22 cellular contexts compared by ENCODE assay signal in the genomic region with DNA sequence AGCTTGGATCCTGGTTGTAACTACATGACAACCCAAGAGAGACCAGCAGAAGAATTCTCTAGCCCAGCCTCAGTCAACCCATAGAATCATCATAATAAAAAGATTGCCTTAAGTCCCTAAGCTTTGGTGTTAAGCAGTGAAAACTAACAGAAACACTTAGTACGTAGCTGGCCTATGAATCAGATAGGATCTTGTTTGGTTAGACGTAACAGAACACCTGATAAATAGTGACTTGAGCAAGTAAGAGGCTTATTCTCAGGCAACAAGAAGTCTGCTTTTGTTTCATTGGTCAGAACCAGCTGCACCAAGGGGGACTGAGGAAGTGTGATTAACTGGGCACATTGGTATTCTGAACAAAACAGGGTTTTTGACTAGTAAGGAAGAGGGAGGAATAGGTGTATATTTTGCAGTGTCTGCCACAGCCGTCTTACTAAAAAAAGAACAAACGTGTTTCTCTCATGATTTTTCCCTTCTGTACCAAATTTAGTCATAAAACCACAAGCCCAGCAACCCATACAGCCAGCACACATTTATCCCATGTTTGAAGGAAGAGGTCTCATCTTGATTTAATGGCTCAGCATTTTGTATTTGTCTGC. TPM values are rescaled to one million over a fixed set of nuclear protein-coding genes. Genes with fewer than 3 reads are reported as not detected.
A peak's percentile ranks its signal among the peaks of the same experiment; 100 is the strongest.
DNase-seq lines count a peak whose midpoint lies in the region; ATAC-seq and TF ChIP-seq lines count a peak whose summit lies in the region.
"Had no signal": no experiment of that assay in that cellular context is flagged by ENCODE, and none has a peak within 500 bp of the region (broad histone marks: within the 10 kb centered on the region; RNA-seq: fewer than 3 reads in every experiment).

No MANE protein-coding gene starts in this region.

- H2BK20ac ChIP-seq in IMR-90 (ENCODE audit: low read depth, low read length), result no peak overlapping the region

- TF ChIP-seq CTCF in activated CD8-positive, alpha-beta T cell treated with anti-CD3 and anti-CD28 coated beads for 36 hours (IDR thresholded peaks at IDR 0.05), result no peak
- no peak for TF ChIP-seq CTCF in IMR-90 (conservative IDR thresholded peaks at IDR 0.05; ENCODE audit: low read depth, low read length)
- no peak for TF ChIP-seq CTCF in retinal pigment epithelial cell (conservative IDR thresholded peaks at IDR 0.05; ENCODE audit: low read depth, low read length)
- TF ChIP-seq CTCF in spleen (IDR thresholded peaks at IDR 0.05 in 8 of 11, conservative IDR thresholded peaks at IDR 0.05 in 3 of 11), result no peak
- no peak for TF ChIP-seq CTCF in Peyer's patch (IDR thresholded peaks at IDR 0.05)

- BruUV-seq in IMR-90 (replicated peaks; lab: Mats Ljungman, UMichigan), result no TSS peak

- whole genome bisulfite sequencing in IMR-90 (ENCODE audit: extremely low coverage in 2 of 2, insufficient read length in 1 of 2), 2 experiments, result 50% methylated on average over 1 of the region's 4 CpGs; no CpG with 5 or more reads in 1 of the 2 experiments
- 39 to 54% (median 49%) methylated on average over 4 of the region's 4 CpGs for WGBS in spleen, 5 donors

- POLR2A ChIA-PET in activated CD8-positive, alpha-beta T cell treated with anti-CD3 and anti-CD28 coated beads for 36 hours (lab: Charles Lee), result no interaction called here
- POLR2A ChIA-PET in activated CD8-positive, alpha-beta T cell treated with anti-CD3 and anti-CD28 coated beads, Interleukin-2, amount 10 ng/mL, durations not matched to agents 7 days and 5 days (lab: Charles Lee), result no interaction called here
- POLR2A ChIA-PET in IMR-90 (lab: Charles Lee; ENCODE audit: unreplicated experiment), result interaction anchor here (0.6 kb wide), 1 partner anchor 27 kb away, joined by 4 read pairs; no protein-coding TSS in a partner anchor

- no peaks in the 10 kb centered on the region for H3K9me3 Mint-ChIP-seq in activated CD8-positive, alpha-beta T cell treated with anti-CD3 and anti-CD28 coated beads for 36 hours
- no peaks in the 10 kb centered on the region for H3K9me3 Mint-ChIP-seq in activated CD8-positive, alpha-beta T cell treated with anti-CD3 and anti-CD28 coated beads, Interleukin-2, amount 10 ng/mL, durations not matched to agents 7 days and 5 days (ENCODE audit: insufficient read depth)

- no peak overlapping the region for H3K27ac Mint-ChIP-seq in activated CD8-positive, alpha-beta T cell treated with anti-CD3 and anti-CD28 coated beads for 36 hours
- no peak overlapping the region for H3K27ac Mint-ChIP-seq in activated CD8-positive, alpha-beta T cell treated with anti-CD3 and anti-CD28 coated beads, Interleukin-2, amount 10 ng/mL, durations not matched to agents 7 days and 5 days

- no peak overlapping the region for H2AK9ac ChIP-seq in IMR-90 (replicated peaks; ENCODE audit: low read depth, low read length, poor library complexity)

- no peaks in the 10 kb centered on the region for H4K20me1 ChIP-seq in IMR-90 (ENCODE audit: insufficient read depth, low read length)

- CTCF ChIA-PET in activated CD8-positive, alpha-beta T cell treated with anti-CD3 and anti-CD28 coated beads for 36 hours (lab: Charles Lee), result interaction anchor here (0.9 to 1.1 kb wide), 2 partner anchors 19 to 48 kb away, joined by 3 read pairs; no protein-coding TSS in a partner anchor
- CTCF ChIA-PET in activated CD8-positive, alpha-beta T cell treated with anti-CD3 and anti-CD28 coated beads, Interleukin-2, amount 10 ng/mL, durations not matched to agents 7 days and 5 days (lab: Charles Lee), result interaction anchor here (0.8 kb wide), 1 partner anchor 48 kb away, joined by 3 read pairs; no protein-coding TSS in a partner anchor
- CTCF ChIA-PET in IMR-90 (lab: Yijun Ruan, JAX), result no interaction called here

- no peaks in the 10 kb centered on the region for H3K9me1 ChIP-seq in IMR-90 (ENCODE audit: insufficient read depth, low read length)

- H3K27ac ChIP-seq in IMR-90 (ENCODE audit: insufficient read depth, low read length), result no peak overlapping the region
- H3K27ac ChIP-seq in spleen, result no peak overlapping the region
- no peak overlapping the region for H3K27ac ChIP-seq in Peyer's patch
- H3K27ac ChIP-seq: ascending aorta, gastrocnemius medialis, SJCRH30, VCaP had no signal

- TF ChIP-seq POLR2A in IMR-90 (IDR thresholded peaks at IDR 0.05; ENCODE audit: low read depth, low read length), result no peak
- TF ChIP-seq POLR2A in spleen (IDR thresholded peaks at IDR 0.05), result no peak
- no peak for TF ChIP-seq POLR2A in Peyer's patch (IDR thresholded peaks at IDR 0.05)

- no peak overlapping the region for H2AK5ac ChIP-seq in IMR-90 (ENCODE audit: low read depth, low read length)

- peaks cover 21% of the 10 kb centered on the region for H3K4me1 Mint-ChIP-seq in activated CD8-positive, alpha-beta T cell treated with anti-CD3 and anti-CD28 coated beads for 36 hours (ENCODE audit: low read depth)
- peaks cover 26% of the 10 kb centered on the region for H3K4me1 Mint-ChIP-seq in activated CD8-positive, alpha-beta T cell treated with anti-CD3 and anti-CD28 coated beads, Interleukin-2, amount 10 ng/mL, durations not matched to agents 7 days and 5 days (ENCODE audit: low read depth)

- H3K36me3 ChIP-seq in IMR-90 (ENCODE audit: control insufficient read depth, insufficient read depth, low read length) (no peaks in the 10 kb centered on the region), spleen (no peaks in the 10 kb centered on the region), Peyer's patch (no peaks in the 10 kb centered on the region)
- H3K36me3 ChIP-seq: ascending aorta, gastrocnemius medialis, SJCRH30 had no signal

- peaks cover 66% of the 10 kb centered on the region for H3K27me3 ChIP-seq in IMR-90 (ENCODE audit: control insufficient read depth, insufficient read depth, low read length)
- H3K27me3 ChIP-seq in spleen (replicated peaks in 1 of 7), result no peaks in the 10 kb centered on the region
- H3K27me3 ChIP-seq in Peyer's patch, result no peaks in the 10 kb centered on the region
- H3K27me3 ChIP-seq: ascending aorta, gastrocnemius medialis, SJCRH30 had no signal

- no peak overlapping the region for H4K5ac ChIP-seq in IMR-90 (ENCODE audit: low read depth, low read length)

- H3K9ac ChIP-seq in IMR-90 (ENCODE audit: low read depth, low read length), result no peak overlapping the region

- H3K27me3 Mint-ChIP-seq in activated CD8-positive, alpha-beta T cell treated with anti-CD3 and anti-CD28 coated beads for 36 hours, result no peaks in the 10 kb centered on the region
- peaks cover 24% of the 10 kb centered on the region for H3K27me3 Mint-ChIP-seq in activated CD8-positive, alpha-beta T cell treated with anti-CD3 and anti-CD28 coated beads, Interleukin-2, amount 10 ng/mL, durations not matched to agents 7 days and 5 days (ENCODE audit: low read depth)

- H3K4ac ChIP-seq in IMR-90 (ENCODE audit: low read depth, low read length), result no peak overlapping the region

- no peak overlapping the region for H2BK5ac ChIP-seq in IMR-90 (ENCODE audit: low read depth, low read length, poor library complexity, severe bottlenecking)

- no peak overlapping the region for H3K4me2 ChIP-seq in IMR-90 (ENCODE audit: low read depth, low read length)

- in situ Hi-C loops in IMR-90 (cut with MboI; ENCODE audit: low sequenced_read_pairs), result no loop called here

- no peak overlapping the region for H3K4me3 ChIP-seq in IMR-90 (ENCODE audit: insufficient read depth, low read depth, low read length)
- H3K4me3 ChIP-seq in retinal pigment epithelial cell (ENCODE audit: low read length), result no peak overlapping the region
- no peak overlapping the region for H3K4me3 ChIP-seq in spleen
- H3K4me3 ChIP-seq in Peyer's patch, result no peak overlapping the region
- H3K4me3 ChIP-seq: ascending aorta, gastrocnemius medialis, lung, SJCRH30 had no signal

- H2BK120ac ChIP-seq in IMR-90 (ENCODE audit: low read depth, low read length), result no peak overlapping the region

- no peak overlapping the region for H4K91ac ChIP-seq in IMR-90 (ENCODE audit: insufficient read depth, low read depth, low read length)

- no peak overlapping the region for H2BK15ac ChIP-seq in IMR-90 (ENCODE audit: low read depth, low read length)

- no peak overlapping the region for H3K4me3 Mint-ChIP-seq in activated CD8-positive, alpha-beta T cell treated with anti-CD3 and anti-CD28 coated beads for 36 hours
- no peak overlapping the region for H3K4me3 Mint-ChIP-seq in activated CD8-positive, alpha-beta T cell treated with anti-CD3 and anti-CD28 coated beads, Interleukin-2, amount 10 ng/mL, durations not matched to agents 7 days and 5 days

- ATAC-seq in activated CD8-positive, alpha-beta T cell treated with anti-CD3 and anti-CD28 coated beads for 36 hours, result peak; percentile 65
- ATAC-seq in activated CD8-positive, alpha-beta T cell treated with anti-CD3 and anti-CD28 coated beads, Interleukin-2, amount 10 ng/mL, durations not matched to agents 7 days and 5 days, result no peak
- ATAC-seq in IMR-90 (ENCODE audit: low read depth), result no peak
- ATAC-seq: gastrocnemius medialis had no signal

- peaks cover 3% of the 10 kb centered on the region for H3K9me3 ChIP-seq in IMR-90 (ENCODE audit: control insufficient read depth, insufficient read depth, low read length)
- H3K9me3 ChIP-seq in spleen, result no peaks in the 10 kb centered on the region
- H3K9me3 ChIP-seq in Peyer's patch, result no peaks in the 10 kb centered on the region
- H3K9me3 ChIP-seq: ascending aorta, gastrocnemius medialis, SJCRH30 had no signal

- no peak overlapping the region for H3K14ac ChIP-seq in IMR-90 (replicated peaks; ENCODE audit: low read depth, low read length)

- no peak for TF ChIP-seq RAD21 in IMR-90 (IDR thresholded peaks at IDR 0.05; ENCODE audit: low read length)

- H4K8ac ChIP-seq in IMR-90 (ENCODE audit: low read depth in 2 of 2, low read length in 2 of 2), result no peak overlapping the region

- no peak for DNase-seq in activated CD8-positive, alpha-beta T cell treated with anti-CD3 and anti-CD28 coated beads for 36 hours
- no peak for DNase-seq in activated CD8-positive, alpha-beta T cell treated with anti-CD3 and anti-CD28 coated beads, Interleukin-2, amount 10 ng/mL, durations not matched to agents 7 days and 5 days
- DNase-seq in IMR-90, result peak; percentile 21
- DNase-seq in activated T-cell treated with anti-CD3 and anti-CD28 coated beads, Interleukin-2, amount 50 U/mL, for 48 hours, result peak; percentile 22 to 31
- peak; percentile 58 for DNase-seq in retinal pigment epithelial cell (ENCODE audit: low read depth)
- no peak for DNase-seq in NCI-H146 treated with DMSO at 0.1 percent for 48 hours (lab: John Stamatoyannopoulos, UW; ENCODE audit: unreplicated experiment)
- DNase-seq in spleen, result no peak
- no peak for DNase-seq in Peyer's patch
- DNase-seq: activated CD8-positive, alpha-beta memory T cell treated with anti-CD3 and anti-CD28 coated beads for 24 hours; activated effector memory CD4-positive, alpha-beta T cell treated with anti-CD3 and anti-CD28 coated beads, Interleukin-2, amount 50 U/mL, for 16 hours; cerebellar nuclear complex; effector CD4-positive, alpha-beta T cell; gastrocnemius medialis; kidney; NCI-H1417 treated with DMSO at 0.1 percent for 48 hours; NCI-H69; nucleus accumbens; OCI-M1; SJCRH30 had no signal

- intact Hi-C loops in activated CD8-positive, alpha-beta T cell treated with anti-CD3 and anti-CD28 coated beads for 36 hours (cut with micrococcal nuclease), result no loop called here
- intact Hi-C loops in IMR-90 (cut with micrococcal nuclease) (no loop called here), spleen (cut with DNase I; ENCODE audit: low total_unique reads) (no loop called here)

- H3K4me1 ChIP-seq in IMR-90 (ENCODE audit: control insufficient read depth, insufficient read depth, low read length), result no peaks in the 10 kb centered on the region
- H3K4me1 ChIP-seq in spleen, result peaks cover 0 to 13% (median 0%) of the 10 kb centered on the region in 6 donors
- H3K4me1 ChIP-seq in Peyer's patch, result no peaks in the 10 kb centered on the region
- H3K4me1 ChIP-seq: ascending aorta, gastrocnemius medialis, SJCRH30 had no signal

- H3K79me1 ChIP-seq in IMR-90 (ENCODE audit: low read depth in 1 of 2, low read length in 2 of 2), result no peaks in the 10 kb centered on the region

- H3K56ac ChIP-seq in IMR-90 (ENCODE audit: extremely low read depth, insufficient read depth, low read length), result no peak overlapping the region

- H3K18ac ChIP-seq in IMR-90 (ENCODE audit: low read depth, low read length), result no peak overlapping the region

- H3K23ac ChIP-seq in IMR-90 (ENCODE audit: low read depth, low read length), result no peak overlapping the region

- dilution Hi-C loops in IMR-90 (cut with HindIII; ENCODE audit: low sequenced_read_pairs, unreplicated experiment), result no loop called here

- no peaks in the 10 kb centered on the region for H3K36me3 Mint-ChIP-seq in activated CD8-positive, alpha-beta T cell treated with anti-CD3 and anti-CD28 coated beads for 36 hours (ENCODE audit: low read depth)
- no peaks in the 10 kb centered on the region for H3K36me3 Mint-ChIP-seq in activated CD8-positive, alpha-beta T cell treated with anti-CD3 and anti-CD28 coated beads, Interleukin-2, amount 10 ng/mL, durations not matched to agents 7 days and 5 days (ENCODE audit: low read depth)

- H2AFZ ChIP-seq in IMR-90 (replicated peaks; ENCODE audit: low read length, poor library complexity), result no peak overlapping the region

RNA-seq across cellular contexts. Expression of a gene that starts 53.3 kb away (rescaled TPM):
- total RNA-seq in activated CD8-positive, alpha-beta T cell treated with anti-CD3 and anti-CD28 coated beads for 36 hours, result 1 to 10 TPM; 2.8 to 4.3 TPM
- 1 to 10 TPM; 3.1 to 3.2 TPM for total RNA-seq in activated CD8-positive, alpha-beta T cell treated with anti-CD3 and anti-CD28 coated beads, Interleukin-2, amount 10 ng/mL, durations not matched to agents 7 days and 5 days
- total RNA-seq in IMR-90 (2012; rRNA removed) (29.6 and 38.0 TPM in 2 replicates), spleen (10 to 100 TPM in 4 of 7 donors, 1 to 10 TPM in 3; 5.4 to 13.3 (median 11.1) TPM), Peyer's patch (10 to 100 TPM; 33.8 to 50.7 (median 43.8) TPM)
- polyA plus RNA-seq in IMR-90 (2012; rRNA removed) (14.1 and 15.3 TPM in 2 replicates), spleen (1 to 10 TPM; 2.8 to 4.5 (median 3.9) TPM)
- 4.0 and 5.7 TPM in 2 replicates for polyA plus RNA-seq in IMR-90 (2012; cell fraction: cytosol; rRNA removed)
- 1.5 and 12.9 TPM in 2 replicates for polyA plus RNA-seq in IMR-90 (2012; cell fraction: nucleus; rRNA removed; ENCODE audit: low replicate concordance)

Comparison
In these comparisons a context has a peak if more than half of its experiments do, and no peak if none do; other contexts are left out.
1. DNase-seq: peak in IMR-90 (single experiment), activated T-cell treated with anti-CD3 and anti-CD28 coated beads, Interleukin-2, amount 50 U/mL, for 48 hours (2 of 2) and retinal pigment epithelial cell (single experiment); none in activated CD8-positive, alpha-beta T cell treated with anti-CD3 and anti-CD28 coated beads for 36 hours (single experiment), activated CD8-positive, alpha-beta T cell treated with anti-CD3 and anti-CD28 coated beads, Interleukin-2, amount 10 ng/mL, durations not matched to agents 7 days and 5 days (single experiment), NCI-H146 treated with DMSO at 0.1 percent for 48 hours (single experiment), spleen (single experiment) and Peyer's patch (0 of 3).